Comparison of ENCODE assay signal across 1 cellular context in genomic region chr11:60966867-60967266, GRCh38.
TF ChIP-seq lines count a peak whose summit lies in the region.

No MANE protein-coding gene starts in this region.

TF ChIP-seq in HepG2, 621 proteins besides CTCF, POLR2A, EP300 and RAD21:
- TF ChIP-seq PLRG1 (conservative IDR thresholded peaks at IDR 0.05) (no peak), ZNF30 (CRISPR knock-in tag; IDR thresholded peaks at IDR 0.05) (no peak), ZNF432 (CRISPR knock-in tag; IDR thresholded peaks at IDR 0.05; ENCODE audit: borderline replicate concordance) (no peak), MZF1 (CRISPR knock-in tag; IDR thresholded peaks at IDR 0.05; ENCODE audit: borderline replicate concordance) (no peak), POGK (CRISPR knock-in tag; conservative IDR thresholded peaks at IDR 0.05) (no peak), HOXA3 (CRISPR knock-in tag; IDR thresholded peaks at IDR 0.05) (no peak), KDM2A (CRISPR knock-in tag; IDR thresholded peaks at IDR 0.05; ENCODE audit: borderline replicate concordance, low read depth) (no peak), ZNF761 (CRISPR knock-in tag; conservative IDR thresholded peaks at IDR 0.05) (no peak), SIX4 (CRISPR knock-in tag; IDR thresholded peaks at IDR 0.05) (no peak), MNT (IDR thresholded peaks at IDR 0.05) (no peak), PREB (CRISPR knock-in tag; IDR thresholded peaks at IDR 0.05) (no peak), ZNF704 (CRISPR knock-in tag; IDR thresholded peaks at IDR 0.05; ENCODE audit: borderline replicate concordance) (no peak), SNRNP70 (IDR thresholded peaks at IDR 0.05; ENCODE audit: low read depth, low read length) (no peak)
